23 cellular contexts compared by ENCODE assay signal in the genomic region with DNA sequence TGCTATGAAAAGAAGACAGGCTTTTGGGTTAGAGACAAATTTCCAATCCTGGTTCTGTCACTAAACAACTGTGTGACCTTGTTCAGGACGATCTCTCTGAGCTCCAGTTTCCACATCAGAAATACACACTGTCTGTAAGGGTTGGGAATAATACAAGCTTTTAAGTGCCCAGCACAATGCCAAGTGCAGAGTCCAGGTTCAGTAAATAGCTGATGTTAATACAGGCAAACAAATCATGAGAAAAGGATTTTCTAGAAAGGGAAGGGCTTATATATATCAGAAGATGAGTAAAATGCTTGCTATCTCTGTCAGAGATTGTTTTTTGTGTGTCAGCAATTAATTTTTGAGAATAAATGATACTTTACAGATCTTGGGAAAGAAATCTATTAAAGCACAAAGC.
"Had no signal": no experiment of that assay in that cellular context is flagged by ENCODE, and none has a peak within 500 bp of the region (broad histone marks: within the 10 kb centered on the region; RNA-seq: fewer than 3 reads in every experiment).

No MANE protein-coding gene starts in this region.

- H3K27me3 Mint-ChIP-seq: activated CD4-positive, alpha-beta memory T cell treated with anti-CD3 and anti-CD28 coated beads, Interleukin-2, amount 10 ng/mL, durations not matched to agents 7 days and 5 days; activated T-cell treated with anti-CD3 and anti-CD28 coated beads, Interleukin-2, amount 50 U/mL, for 24 hours; dendritic cell treated with granulocyte-macrophage colony-stimulating factor and Interleukin-4, amounts not matched to agents 40 ng/mL and 50 ng/mL, for 4 days had no signal

- H3K9me3 Mint-ChIP-seq: activated CD4-positive, alpha-beta memory T cell treated with anti-CD3 and anti-CD28 coated beads, Interleukin-2, amount 10 ng/mL, durations not matched to agents 7 days and 5 days; activated CD4-positive, alpha-beta T cell treated with anti-CD3 and anti-CD28 coated beads, Interleukin-2, amount 10 ng/mL, durations not matched to agents 24 days and 14 days; activated T-cell treated with anti-CD3 and anti-CD28 coated beads, Interleukin-2, amount 50 U/mL, for 24 hours; dendritic cell treated with granulocyte-macrophage colony-stimulating factor and Interleukin-4, amounts not matched to agents 40 ng/mL and 50 ng/mL, for 4 days; nephron; T-helper 1 cell treated with Interleukin-12 subunit alpha and Interleukin-12 subunit beta and Interleukin-4 antibody, amounts not matched to agents 30 μg/mL and 1 μg/mL, for 36 hours had no signal

- H3K27ac Mint-ChIP-seq: activated CD4-positive, alpha-beta memory T cell treated with anti-CD3 and anti-CD28 coated beads, Interleukin-2, amount 10 ng/mL, durations not matched to agents 7 days and 5 days; activated CD4-positive, alpha-beta T cell treated with anti-CD3 and anti-CD28 coated beads, Interleukin-2, amount 10 ng/mL, durations not matched to agents 24 days and 14 days; dendritic cell treated with granulocyte-macrophage colony-stimulating factor and Interleukin-4, amounts not matched to agents 40 ng/mL and 50 ng/mL, for 4 days; nephron; T-helper 1 cell treated with Interleukin-12 subunit alpha and Interleukin-12 subunit beta and Interleukin-4 antibody, amounts not matched to agents 30 μg/mL and 1 μg/mL, for 36 hours had no signal

- H3K4me3 Mint-ChIP-seq: activated CD4-positive, alpha-beta memory T cell treated with anti-CD3 and anti-CD28 coated beads, Interleukin-2, amount 10 ng/mL, durations not matched to agents 7 days and 5 days; activated CD4-positive, alpha-beta T cell treated with anti-CD3 and anti-CD28 coated beads, Interleukin-2, amount 10 ng/mL, durations not matched to agents 24 days and 14 days; activated T-cell treated with anti-CD3 and anti-CD28 coated beads, Interleukin-2, amount 50 U/mL, for 24 hours; dendritic cell treated with granulocyte-macrophage colony-stimulating factor and Interleukin-4, amounts not matched to agents 40 ng/mL and 50 ng/mL, for 4 days; nephron; T-helper 1 cell treated with Interleukin-12 subunit alpha and Interleukin-12 subunit beta and Interleukin-4 antibody, amounts not matched to agents 30 μg/mL and 1 μg/mL, for 36 hours had no signal

- ATAC-seq: foreskin keratinocyte, left lung, right cardiac atrium had no signal

- DNase-seq: activated CD4-positive, alpha-beta memory T cell treated with anti-CD3 and anti-CD28 coated beads, Interleukin-2, amount 10 ng/mL, durations not matched to agents 7 days and 5 days; activated CD4-positive, alpha-beta T cell treated with anti-CD3 and anti-CD28 coated beads, Interleukin-2, amount 10 ng/mL, durations not matched to agents 24 days and 14 days; activated CD4-positive, CD25-positive, alpha-beta regulatory T cell treated with anti-CD3 and anti-CD28 coated beads, Interleukin-2, amount 50 U/mL, for 72 hours; activated CD8-positive, alpha-beta memory T cell treated with anti-CD3 and anti-CD28 coated beads, Interleukin-2, amount 50 U/mL, for 48 hours; activated gamma-delta T cell treated with Interleukin-2 at 50 U/mL for 16 hours; activated naive CD4-positive, alpha-beta T cell treated with anti-CD3 and anti-CD28 coated beads, Interleukin-2, amount 50 U/mL, for 16 hours; activated T-cell treated with anti-CD3 and anti-CD28 coated beads, Interleukin-2, amount 50 U/mL, for 24 hours; central memory CD4-positive, alpha-beta T cell; foreskin keratinocyte; kidney glomerular epithelial cell; left lung; mammary epithelial cell; posterior cingulate gyrus; right cardiac atrium; spleen; stimulated activated naive CD4-positive, alpha-beta T cell; T-helper 9 cell; testis; transverse colon; WERI-Rb-1 had no signal
